In genomic region chr2:108944601-108945241, GRCh38 we compare ENCODE assay signal across 1 cellular context.
A peak's percentile ranks its signal among the peaks of the same experiment; 100 is the strongest.
TF ChIP-seq lines count a peak whose summit lies in the region.

No MANE protein-coding gene starts in this region.

TF ChIP-seq in HepG2, 621 proteins besides CTCF, POLR2A, EP300 and RAD21 (continued from another document and continues in another):
- TF ChIP-seq MTF2 (CRISPR knock-in tag; IDR thresholded peaks at IDR 0.05; ENCODE audit: borderline replicate concordance) (no peak; the same call in 1 of the 2 replicates), ZFX (CRISPR knock-in tag; IDR thresholded peaks at IDR 0.05; ENCODE audit: low read depth) (peak; percentile 34; the same call in 1 of the 2 replicates), ZBTB34 (CRISPR knock-in tag; IDR thresholded peaks at IDR 0.05) (peak; percentile 36; the same call in 1 of the 2 replicates), TBL1XR1 (IDR thresholded peaks at IDR 0.05; ENCODE audit: borderline replicate concordance, low read length, partially characterized antibody) (no peak), PCBP1 (IDR thresholded peaks at IDR 0.05; ENCODE audit: borderline replicate concordance, low read depth, low read length) (0 out of 2 replicates have a peak, but pooled peaks have one; percentile 41), ZNF761 (CRISPR knock-in tag; conservative IDR thresholded peaks at IDR 0.05) (no peak), ATF5 (CRISPR knock-in tag; IDR thresholded peaks at IDR 0.05; ENCODE audit: low read depth) (no peak), YY1 (IDR thresholded peaks at IDR 0.05; ENCODE audit: insufficient read depth, insufficient replicate concordance, low read depth, low read length) (peak; percentile 18), ZBTB7B (CRISPR knock-in tag; IDR thresholded peaks at IDR 0.05) (no peak), ZMAT3 (CRISPR knock-in tag; conservative IDR thresholded peaks at IDR 0.05) (no peak), HCFC1 (IDR thresholded peaks at IDR 0.05; ENCODE audit: low read depth, low read length) (no peak), ZNF891 (CRISPR knock-in tag; IDR thresholded peaks at IDR 0.05) (0 out of 2 replicates have a peak, but pooled peaks have one; percentile 27), ZBTB33 (CRISPR knock-in tag; IDR thresholded peaks at IDR 0.05) (peak; percentile 88), RNF2 (conservative IDR thresholded peaks at IDR 0.05; ENCODE audit: low read depth) (0 out of 2 replicates have a peak, but pooled peaks have one; percentile 27), SNAPC5 (CRISPR knock-in tag; IDR thresholded peaks at IDR 0.05; ENCODE audit: borderline replicate concordance) (no peak), HNF1A (IDR thresholded peaks at IDR 0.05; ENCODE audit: low read depth) (no peak), HNF1A (CRISPR knock-in tag; IDR thresholded peaks at IDR 0.05; ENCODE audit: borderline replicate concordance) (no peak), MED8 (CRISPR knock-in tag; IDR thresholded peaks at IDR 0.05; ENCODE audit: insufficient replicate concordance) (no peak), ZNF678 (CRISPR knock-in tag; IDR thresholded peaks at IDR 0.05) (no peak), TRIM24 (CRISPR knock-in tag; IDR thresholded peaks at IDR 0.05) (no peak), REXO4 (CRISPR knock-in tag; IDR thresholded peaks at IDR 0.05; ENCODE audit: borderline replicate concordance) (no peak), KDM4B (CRISPR knock-in tag; IDR thresholded peaks at IDR 0.05) (no peak), ZNF563 (CRISPR knock-in tag; IDR thresholded peaks at IDR 0.05) (no peak), ZNF331 (CRISPR knock-in tag; IDR thresholded peaks at IDR 0.05) (0 out of 2 replicates have a peak, but pooled peaks have one; percentile 22), ZSCAN21 (CRISPR knock-in tag; IDR thresholded peaks at IDR 0.05; ENCODE audit: borderline replicate concordance) (no peak), ZFP62 (CRISPR knock-in tag; IDR thresholded peaks at IDR 0.05) (no peak), ZNF501 (CRISPR knock-in tag; IDR thresholded peaks at IDR 0.05) (0 out of 2 replicates have a peak, but pooled peaks have one; percentile 55), ZMYM4 (CRISPR knock-in tag; IDR thresholded peaks at IDR 0.05) (peak; percentile 49; the same call in 1 of the 2 replicates), SIX1 (CRISPR knock-in tag; IDR thresholded peaks at IDR 0.05; ENCODE audit: borderline replicate concordance) (no peak), MNT (IDR thresholded peaks at IDR 0.05) (no peak), THAP11 (CRISPR knock-in tag; IDR thresholded peaks at IDR 0.05) (no peak), ATF7 (IDR thresholded peaks at IDR 0.05) (no peak), ATF7 (CRISPR knock-in tag; IDR thresholded peaks at IDR 0.05) (no peak), ZNF232 (CRISPR knock-in tag; IDR thresholded peaks at IDR 0.05; ENCODE audit: borderline replicate concordance) (no peak), ONECUT2 (CRISPR knock-in tag; IDR thresholded peaks at IDR 0.05) (no peak), ZNF256 (CRISPR knock-in tag; conservative IDR thresholded peaks at IDR 0.05) (no peak), HOXA5 (CRISPR knock-in tag; IDR thresholded peaks at IDR 0.05) (no peak), ZNF687 (CRISPR knock-in tag; IDR thresholded peaks at IDR 0.05) (peak; percentile 59), ZNF350 (CRISPR knock-in tag; IDR thresholded peaks at IDR 0.05; ENCODE audit: borderline replicate concordance, low read depth) (peak; percentile 44; the same call in 1 of the 2 replicates), ZNF281 (CRISPR knock-in tag; IDR thresholded peaks at IDR 0.05; ENCODE audit: borderline replicate concordance) (peak; percentile 13; the same call in 1 of the 2 replicates), MIER2 (CRISPR knock-in tag; IDR thresholded peaks at IDR 0.05) (peak; percentile 13; the same call in 1 of the 2 replicates), ZNF564 (CRISPR knock-in tag; IDR thresholded peaks at IDR 0.05) (no peak), HDAC2 (CRISPR knock-in tag; IDR thresholded peaks at IDR 0.05) (no peak), ZNF570 (CRISPR knock-in tag; IDR thresholded peaks at IDR 0.05; ENCODE audit: borderline replicate concordance) (no peak), NRL (CRISPR knock-in tag; IDR thresholded peaks at IDR 0.05; ENCODE audit: borderline replicate concordance) (peak; percentile 79; the same call in 1 of the 2 replicates), KDM1A (CRISPR knock-in tag; IDR thresholded peaks at IDR 0.05) (no peak), SMAD9 (CRISPR knock-in tag; IDR thresholded peaks at IDR 0.05) (no peak), NR2F6 (IDR thresholded peaks at IDR 0.05) (no peak), NR2F6 (CRISPR knock-in tag; IDR thresholded peaks at IDR 0.05) (peak; percentile 54), ZNF362 (CRISPR knock-in tag; IDR thresholded peaks at IDR 0.05; ENCODE audit: borderline replicate concordance) (no peak), ZKSCAN5 (CRISPR knock-in tag; IDR thresholded peaks at IDR 0.05) (no peak)
